15 cellular contexts compared by ENCODE assay signal in the genomic region with DNA sequence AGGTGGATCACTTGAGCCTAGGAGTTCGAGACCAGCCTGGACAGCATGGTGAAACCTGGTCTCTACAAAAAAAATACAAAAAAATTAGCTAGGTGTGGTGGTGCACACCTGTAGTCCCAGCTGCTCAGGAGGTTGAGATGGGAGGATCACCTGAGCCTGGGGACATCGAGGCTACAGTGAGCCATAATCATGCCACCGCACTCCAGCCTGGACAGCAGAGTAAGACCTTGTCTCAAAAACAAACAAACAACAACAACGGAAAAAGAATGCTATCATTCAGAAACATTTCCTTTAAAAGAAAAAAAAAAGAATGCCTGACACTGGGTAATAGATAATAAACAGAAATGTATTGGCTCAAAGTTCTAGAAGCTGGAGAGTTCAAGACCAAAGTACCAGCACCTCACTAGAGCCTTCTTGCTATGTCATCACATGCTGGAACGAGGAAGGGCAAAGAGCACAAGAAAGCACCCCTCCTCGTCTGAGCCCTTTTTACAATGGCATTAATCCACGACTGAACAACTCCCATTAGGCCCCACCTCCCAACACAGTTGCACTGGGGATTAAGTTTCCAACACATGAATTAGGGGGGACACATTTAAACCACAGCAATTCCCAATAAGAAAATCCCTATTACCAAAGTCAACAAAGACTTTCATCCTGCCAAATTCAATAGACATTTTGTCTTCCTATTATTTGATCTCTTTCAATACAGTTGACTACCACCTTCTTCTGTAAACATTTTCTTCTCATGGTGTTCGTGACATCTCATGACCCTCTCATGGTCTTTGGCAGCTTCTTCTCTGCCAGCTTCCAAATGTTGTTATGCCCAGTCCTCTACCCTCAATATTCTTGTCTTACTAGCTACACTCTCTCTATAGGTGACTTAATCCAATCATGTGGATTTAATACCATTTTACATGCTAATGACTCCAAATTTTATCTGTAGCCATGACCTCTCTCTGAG. TPM values are rescaled to one million over a fixed set of nuclear protein-coding genes. Genes with fewer than 3 reads are reported as not detected.
DNase-seq lines count a peak whose midpoint lies in the region; ATAC-seq and TF ChIP-seq lines count a peak whose summit lies in the region.
"Had no signal": no experiment of that assay in that cellular context is flagged by ENCODE, and none has a peak within 500 bp of the region (broad histone marks: within the 10 kb centered on the region; RNA-seq: fewer than 3 reads in every experiment).

No MANE protein-coding gene starts in this region.

- no peak overlapping the region for H2AFZ ChIP-seq in osteoblast (ENCODE audit: low read length)

- intact Hi-C loops in left colon (cut with DNase I, micrococcal nuclease) (no loop called here), mucosa of descending colon (cut with DNase I, micrococcal nuclease) (no loop called here), heart left ventricle (cut with DNase I) (loop anchor here in 1 of 10 donors (2.0 kb wide), 1 partner anchor 643 kb away; no protein-coding TSS in a partner anchor)

- no peaks in the 10 kb centered on the region for H3K36me3 ChIP-seq in Peyer's patch
- no peaks in the 10 kb centered on the region for H3K36me3 ChIP-seq in mucosa of descending colon (ENCODE audit: low read depth)
- no peaks in the 10 kb centered on the region for H3K36me3 ChIP-seq in heart left ventricle
- H3K36me3 ChIP-seq in osteoblast (ENCODE audit: insufficient read depth, low read length): no peaks in the 10 kb centered on the region
- H3K36me3 ChIP-seq: BLaER1 treated with 17β-estradiol and CSF1 and Interleukin-3, amounts not matched to agents 10 nM and 100 nM had no signal

- no peaks in the 10 kb centered on the region for H3K79me2 ChIP-seq in osteoblast (ENCODE audit: insufficient read depth, low read length)

- 81 to 86% (median 84%) methylated on average over 8 of the region's 8 CpGs for WGBS in heart left ventricle, 4 donors

- H3K27me3 ChIP-seq in Peyer's patch: no peaks in the 10 kb centered on the region
- H3K27me3 ChIP-seq in heart left ventricle: peaks cover 0 to 3% (median 0%) of the 10 kb centered on the region in 9 donors
- H3K27me3 ChIP-seq in osteoblast (ENCODE audit: insufficient read depth, low read length): no peaks in the 10 kb centered on the region
- H3K27me3 ChIP-seq: BLaER1 treated with 17β-estradiol and CSF1 and Interleukin-3, amounts not matched to agents 10 nM and 100 nM had no signal

- peak overlapping the region; percentile 68 for H3K27ac ChIP-seq in C4-2B
- peak overlapping the region in 3 of 4 donors; percentile 32 to 64 (median 58) for H3K27ac ChIP-seq in Peyer's patch
- no peak overlapping the region for H3K27ac ChIP-seq in heart left ventricle
- no peak overlapping the region for H3K27ac ChIP-seq in osteoblast (ENCODE audit: low read depth, low read length)
- H3K27ac ChIP-seq: BLaER1 treated with 17β-estradiol and CSF1 and Interleukin-3, amounts not matched to agents 10 nM and 100 nM had no signal

- H3K4me3 ChIP-seq in Peyer's patch (no peak overlapping the region), mucosa of descending colon (no peak overlapping the region), heart left ventricle (no peak overlapping the region), osteoblast (ENCODE audit: insufficient read depth, low read length) (no peak overlapping the region)
- H3K4me3 ChIP-seq: BLaER1 treated with 17β-estradiol and CSF1 and Interleukin-3, amounts not matched to agents 10 nM and 100 nM had no signal

- TF ChIP-seq POLR2A in Peyer's patch (IDR thresholded peaks at IDR 0.05) (no peak), heart left ventricle (IDR thresholded peaks at IDR 0.05) (no peak)

- ATAC-seq in left colon (peak; percentile 90), mucosa of descending colon (peak; percentile 74), heart left ventricle (no peak)

- no peaks in the 10 kb centered on the region for H3K9me3 ChIP-seq in Peyer's patch
- no peaks in the 10 kb centered on the region for H3K9me3 ChIP-seq in mucosa of descending colon
- no peaks in the 10 kb centered on the region for H3K9me3 ChIP-seq in heart left ventricle
- no peaks in the 10 kb centered on the region for H3K9me3 ChIP-seq in osteoblast (ENCODE audit: low read depth, low read length)
- H3K9me3 ChIP-seq: BLaER1 treated with 17β-estradiol and CSF1 and Interleukin-3, amounts not matched to agents 10 nM and 100 nM had no signal

- in situ Hi-C loops in GM13976 (cut with MboI; ENCODE audit: low sequenced_read_pairs, unreplicated experiment): no loop called here

- no peaks in the 10 kb centered on the region for H4K20me1 ChIP-seq in osteoblast (ENCODE audit: insufficient read depth, low read length)
- H4K20me1 ChIP-seq: BLaER1 treated with 17β-estradiol and CSF1 and Interleukin-3, amounts not matched to agents 10 nM and 100 nM had no signal

- peaks cover 0 to 5% (median 1%) of the 10 kb centered on the region in 4 donors for H3K4me1 ChIP-seq in Peyer's patch
- H3K4me1 ChIP-seq in mucosa of descending colon (ENCODE audit: low read depth): peaks cover 2% of the 10 kb centered on the region
- no peaks in the 10 kb centered on the region for H3K4me1 ChIP-seq in heart left ventricle
- no peaks in the 10 kb centered on the region for H3K4me1 ChIP-seq in osteoblast (ENCODE audit: insufficient read depth, low read length)
- H3K4me1 ChIP-seq: BLaER1 treated with 17β-estradiol and CSF1 and Interleukin-3, amounts not matched to agents 10 nM and 100 nM had no signal

- H3K4me2 ChIP-seq in osteoblast (ENCODE audit: insufficient read depth, low read length): no peak overlapping the region
- H3K4me2 ChIP-seq: BLaER1 treated with 17β-estradiol and CSF1 and Interleukin-3, amounts not matched to agents 10 nM and 100 nM had no signal

- TF ChIP-seq CTCF in C4-2B (conservative IDR thresholded peaks at IDR 0.05) (no peak), Peyer's patch (IDR thresholded peaks at IDR 0.05) (no peak), mucosa of descending colon (IDR thresholded peaks at IDR 0.05) (no peak), heart left ventricle (IDR thresholded peaks at IDR 0.05) (no peak), osteoblast (IDR thresholded peaks at IDR 0.05; ENCODE audit: extremely low read depth, low read depth, low read length) (no peak), GM13976 (IDR thresholded peaks at IDR 0.05; ENCODE audit: borderline replicate concordance, control extremely low read depth, extremely low read depth, insufficient read depth, missing control alignments) (no peak)

- DNase-seq in Peyer's patch: peak in 1 of 3 donors; percentile 79
- DNase-seq in left colon: no peak
- peak in 1 of 3 donors; percentile 16 for DNase-seq in mucosa of descending colon
- no peak for DNase-seq in ureter (ENCODE audit: low spot score)
- no peak for DNase-seq in heart left ventricle
- DNase-seq in osteoblast (ENCODE audit: insufficient read length, low spot score, missing footprints): no peak
- DNase-seq in GM13976 (ENCODE audit: low spot score): no peak
- DNase-seq: ACHN; CD4-positive, alpha-beta T cell; DND-41; GDM1 had no signal

RNA-seq across cellular contexts. Expression of a gene that starts 20.0 kb away (rescaled TPM):
- total RNA-seq in Peyer's patch (not detected), left colon (not detected), mucosa of descending colon (not detected), ureter (not detected), heart left ventricle (not detected), osteoblast (under 0.01 TPM in 1 of 2 replicates, not detected in the other)
- not detected for polyA plus RNA-seq in heart left ventricle
- total RNA-seq: A172; CD4-positive, alpha-beta T cell; H4 had no signal

Comparison
In these comparisons a context has a peak if more than half of its experiments do, and no peak if none do; other contexts are left out.
1. H3K27ac ChIP-seq: peak in C4-2B (single experiment) and Peyer's patch (3 of 4); none in heart left ventricle (0 of 12) and osteoblast (single experiment).
2. ATAC-seq: peak in left colon (single experiment) and mucosa of descending colon (single experiment); none in heart left ventricle (0 of 4).